ENCODE assay signal across 20 cellular contexts in genomic region chr13:90510319-90510718, GRCh38.
"Had no signal": no experiment of that assay in that cellular context is flagged by ENCODE, and none has a peak within 500 bp of the region (broad histone marks: within the 10 kb centered on the region; RNA-seq: fewer than 3 reads in every experiment).

No MANE protein-coding gene starts in this region.

- H3K4me2 ChIP-seq: hepatocyte had no signal

- ATAC-seq: mucosa of descending colon; natural killer cell; sciatic nerve; stimulated activated naive B cell treated with anti-CD40 and anti-IgM and Interleukin-4, amounts not matched to agents 10 μg/mL and 1 μg/mL and 100 μg/mL, for 72 hours; stimulated activated naive CD8-positive, alpha-beta T cell treated with anti-CD3 and anti-CD28 coated beads, Interleukin-15, amount 100 ng/mL, for 72 hours; upper lobe of right lung had no signal

- H3K36me3 Mint-ChIP-seq: stimulated activated naive B cell treated with anti-CD40 and anti-IgM and Interleukin-4, amounts not matched to agents 10 μg/mL and 1 μg/mL and 100 μg/mL, for 72 hours had no signal

- H3K4me1 Mint-ChIP-seq: natural killer cell; neural crest cell; stimulated activated naive B cell treated with anti-CD40 and anti-IgM and Interleukin-4, amounts not matched to agents 10 μg/mL and 1 μg/mL and 100 μg/mL, for 72 hours; stimulated activated naive CD8-positive, alpha-beta T cell treated with anti-CD3 and anti-CD28 coated beads, Interleukin-15, amount 100 ng/mL, for 72 hours had no signal

- H3K36me3 ChIP-seq: tibial nerve, upper lobe of right lung, vagina had no signal

- H3K27ac ChIP-seq: hepatocyte, skin epidermis, testis, tibial nerve, upper lobe of right lung, vagina had no signal

- H3K27me3 Mint-ChIP-seq: dendritic cell treated with granulocyte-macrophage colony-stimulating factor and Interleukin-4, amounts not matched to agents 40 ng/mL and 50 ng/mL, for 4 days; stimulated activated naive B cell treated with anti-CD40 and anti-IgM and Interleukin-4, amounts not matched to agents 10 μg/mL and 1 μg/mL and 100 μg/mL, for 72 hours; stimulated activated naive CD8-positive, alpha-beta T cell treated with anti-CD3 and anti-CD28 coated beads, Interleukin-15, amount 100 ng/mL, for 72 hours had no signal

- H3K79me2 ChIP-seq: hepatocyte had no signal

- H2AFZ ChIP-seq: hepatocyte had no signal

- H3K4me1 ChIP-seq: testis, tibial nerve, upper lobe of right lung, vagina had no signal

- H3K27me3 ChIP-seq: hepatocyte, testis, tibial nerve, upper lobe of right lung, vagina had no signal

- DNase-seq: erythroblast; foreskin melanocyte; head of caudate nucleus; kidney glomerular epithelial cell; mucosa of descending colon; natural killer cell; posterior cingulate gyrus; stimulated activated CD4-positive, alpha-beta T cell treated with anti-CD3 and anti-CD28 coated beads, Interleukin-2, amount 100 ng/mL, for 24 hours; stimulated activated CD4-positive, alpha-beta T cell treated with anti-CD3 and anti-CD28 coated beads, Interleukin-4, amount 100 ng/mL, for 4 hours; stimulated activated naive B cell treated with anti-CD40 and anti-IgM and Interleukin-4, amounts not matched to agents 10 μg/mL and 1 μg/mL and 100 μg/mL, for 72 hours; stimulated activated naive CD8-positive, alpha-beta T cell treated with anti-CD3 and anti-CD28 coated beads, Interleukin-15, amount 100 ng/mL, for 72 hours; testis; upper lobe of right lung had no signal

- H3K27ac Mint-ChIP-seq: dendritic cell treated with granulocyte-macrophage colony-stimulating factor and Interleukin-4, amounts not matched to agents 40 ng/mL and 50 ng/mL, for 4 days; natural killer cell; stimulated activated naive B cell treated with anti-CD40 and anti-IgM and Interleukin-4, amounts not matched to agents 10 μg/mL and 1 μg/mL and 100 μg/mL, for 72 hours; stimulated activated naive CD8-positive, alpha-beta T cell treated with anti-CD3 and anti-CD28 coated beads, Interleukin-15, amount 100 ng/mL, for 72 hours had no signal

- H3K9me3 ChIP-seq: mucosa of descending colon, testis, tibial nerve, upper lobe of right lung, vagina had no signal

- H3K4me3 ChIP-seq: hepatocyte, mucosa of descending colon, skin epidermis, testis, tibial nerve, upper lobe of right lung, vagina had no signal

- H3K9me3 Mint-ChIP-seq: dendritic cell treated with granulocyte-macrophage colony-stimulating factor and Interleukin-4, amounts not matched to agents 40 ng/mL and 50 ng/mL, for 4 days had no signal

- H3K4me3 Mint-ChIP-seq: dendritic cell treated with granulocyte-macrophage colony-stimulating factor and Interleukin-4, amounts not matched to agents 40 ng/mL and 50 ng/mL, for 4 days; natural killer cell; neural crest cell; stimulated activated naive B cell treated with anti-CD40 and anti-IgM and Interleukin-4, amounts not matched to agents 10 μg/mL and 1 μg/mL and 100 μg/mL, for 72 hours; stimulated activated naive CD8-positive, alpha-beta T cell treated with anti-CD3 and anti-CD28 coated beads, Interleukin-15, amount 100 ng/mL, for 72 hours had no signal
